In genomic region chr4:2253160-2254084, GRCh38 we compare ENCODE assay signal across 8 cellular contexts. TPM values are rescaled to one million over a fixed set of nuclear protein-coding genes. Genes with fewer than 3 reads are reported as not detected.
A peak's percentile ranks its signal among the peaks of the same experiment; 100 is the strongest.
DNase-seq lines count a peak whose midpoint lies in the region; ATAC-seq, FAIRE-seq and TF ChIP-seq lines count a peak whose summit lies in the region.
"Had no signal": no experiment of that assay in that cellular context is flagged by ENCODE, and none has a peak within 500 bp of the region (broad histone marks: within the 10 kb centered on the region; RNA-seq: fewer than 3 reads in every experiment).

No MANE protein-coding gene starts in this region.

- no peaks in the 10 kb centered on the region for H3K27me3 ChIP-seq in right atrium auricular region
- H3K27me3 ChIP-seq in sigmoid colon, result no peaks in the 10 kb centered on the region
- H3K27me3 ChIP-seq: body of pancreas had no signal

- H3K27ac ChIP-seq in right atrium auricular region (no peak overlapping the region), sigmoid colon (no peak overlapping the region)
- H3K27ac ChIP-seq: body of pancreas had no signal

- no peak for TF ChIP-seq CTCF in right atrium auricular region (IDR thresholded peaks at IDR 0.05)
- no peak for TF ChIP-seq CTCF in sigmoid colon (IDR thresholded peaks at IDR 0.05)

- TF ChIP-seq POLR2A in GM12891 (IDR thresholded peaks at IDR 0.05; ENCODE audit: low read depth, low read length) (no peak; the same call in 1 of the 2 replicates), sigmoid colon (IDR thresholded peaks at IDR 0.05) (no peak)

- no peaks in the 10 kb centered on the region for H3K9me3 ChIP-seq in right atrium auricular region
- H3K9me3 ChIP-seq in sigmoid colon, result no peaks in the 10 kb centered on the region
- H3K9me3 ChIP-seq: body of pancreas had no signal

- no peak for FAIRE-seq in GM12891 (lab: Jason Lieb, UNC)

- TF ChIP-seq EP300 in sigmoid colon (IDR thresholded peaks at IDR 0.05), result no peak

- H3K36me3 ChIP-seq in right atrium auricular region (peaks cover 61% of the 10 kb centered on the region), sigmoid colon (peaks cover 17 to 67% (median 46%) of the 10 kb centered on the region in 4 donors)

- peak; percentile 14 for DNase-seq in GM12891 (ENCODE audit: insufficient read length, low spot score)
- peak; percentile 12 for DNase-seq in activated CD8-positive, alpha-beta memory T cell treated with anti-CD3 and anti-CD28 coated beads, Interleukin-2, amount 50 U/mL, for 4 hours
- peak; percentile 52 for DNase-seq in right atrium auricular region (ENCODE audit: low spot score)
- DNase-seq in sigmoid colon, result peak; percentile 62
- no peak for DNase-seq in AG20443 (ENCODE audit: low spot score)
- no peak for DNase-seq in DMS 273 treated with DMSO at 0.1 percent for 48 hours (lab: John Stamatoyannopoulos, UW)

- no peak overlapping the region for H3K4me3 ChIP-seq in right atrium auricular region
- no peak overlapping the region for H3K4me3 ChIP-seq in sigmoid colon
- H3K4me3 ChIP-seq: body of pancreas had no signal

- intact Hi-C loops in sigmoid colon (cut with DNase I), result no loop called here

- 90 to 91% methylated on average over 32 of the region's 32 CpGs for WGBS in sigmoid colon, 2 donors

- ATAC-seq in GM21526 (IDR thresholded peaks at IDR 0.05; ENCODE audit: low FRiP score, unreplicated experiment), result no peak
- ATAC-seq: body of pancreas had no signal

- H3K4me1 ChIP-seq in right atrium auricular region (peaks cover 0 to 51% of the 10 kb centered on the region in 2 donors), sigmoid colon (peaks cover 0 to 45% (median 37%) of the 10 kb centered on the region in 4 donors)

TF ChIP-seq in GM12891, 5 proteins besides CTCF, POLR2A, EP300 and RAD21:
- TF ChIP-seq SPI1 (IDR thresholded peaks at IDR 0.05; ENCODE audit: low read depth, low read length) (no peak), TAF1 (IDR thresholded peaks at IDR 0.05; ENCODE audit: low read depth, low read length) (no peak), POLR2AphosphoS5 (IDR thresholded peaks at IDR 0.05; ENCODE audit: low read depth, low read length) (no peak), POU2F2 (IDR thresholded peaks at IDR 0.05; ENCODE audit: low read depth, low read length) (no peak), PAX5 (IDR thresholded peaks at IDR 0.05; ENCODE audit: insufficient read depth, low read length, severe bottlenecking) (no peak)

RNA-seq across cellular contexts. Expression of gene MXD4, which starts 8.5 kb away (rescaled TPM):
- polyA plus RNA-seq in GM12891 (2012; ENCODE audit: low read depth, missing spikeins), result 14.1 TPM
- total RNA-seq in right atrium auricular region (10 to 100 TPM; 33.4 to 34.9 TPM), sigmoid colon (10 to 100 TPM; 36.4 to 62.0 (median 38.7) TPM)
- polyA plus RNA-seq in sigmoid colon, result 10 to 100 TPM; 25.0 to 32.8 (median 27.6) TPM

RNA-seq across cellular contexts. Expression of gene HAUS3, which starts 11.5 kb away (rescaled TPM):
- polyA plus RNA-seq in GM12891 (2012; ENCODE audit: low read depth, missing spikeins), result 10.4 TPM
- 1 to 10 TPM; 3.7 to 4.1 TPM for total RNA-seq in right atrium auricular region
- 10 to 100 TPM; 12.1 to 18.5 (median 16.4) TPM for total RNA-seq in sigmoid colon
- polyA plus RNA-seq in sigmoid colon, result 1 to 10 TPM; 3.2 to 7.7 (median 6.0) TPM

RNA-seq across cellular contexts. Expression of gene POLN, which starts 11.5 kb away (rescaled TPM):
- polyA plus RNA-seq in GM12891 (2012; ENCODE audit: low read depth, missing spikeins), result 0.40 TPM
- 1 to 10 TPM; 1.3 to 2.8 TPM for total RNA-seq in right atrium auricular region
- 1 to 10 TPM; 1.8 to 9.4 (median 2.6) TPM for total RNA-seq in sigmoid colon
- polyA plus RNA-seq in sigmoid colon, result 1 to 10 TPM in 1 of 3 donors, under 1 TPM in 1, not detected in 1; 0.60 to 1.1 TPM

Comparison
In these comparisons a context has a peak if more than half of its experiments do, and no peak if none do; other contexts are left out.
1. DNase-seq: peak in GM12891 (single experiment), activated CD8-positive, alpha-beta memory T cell treated with anti-CD3 and anti-CD28 coated beads, Interleukin-2, amount 50 U/mL, for 4 hours (single experiment), right atrium auricular region (single experiment) and sigmoid colon (single experiment); none in AG20443 (single experiment) and DMS 273 treated with DMSO at 0.1 percent for 48 hours (single experiment).